ENCODE assay signal across 18 cellular contexts in the genomic region with DNA sequence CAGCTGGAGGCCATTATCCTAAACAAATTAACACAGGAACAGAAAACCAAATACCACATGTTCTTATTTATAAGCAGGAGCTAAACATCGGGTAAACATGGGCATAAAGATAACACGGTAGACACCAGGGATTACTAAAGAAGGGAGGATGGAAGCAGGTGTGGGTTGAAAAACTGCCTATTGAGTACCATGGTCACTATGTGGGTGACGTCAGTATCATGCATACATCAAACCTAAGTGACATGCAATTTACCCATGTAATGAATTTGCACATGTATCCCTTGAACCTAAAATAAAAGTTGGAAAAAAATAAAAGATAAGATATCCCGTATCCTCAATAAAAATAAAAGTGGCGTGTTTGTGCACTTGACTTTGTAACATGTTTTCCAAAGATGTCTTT.
"Had no signal": no experiment of that assay in that cellular context is flagged by ENCODE, and none has a peak within 500 bp of the region (broad histone marks: within the 10 kb centered on the region; RNA-seq: fewer than 3 reads in every experiment).

No MANE protein-coding gene starts in this region.

- H3K9me3 Mint-ChIP-seq: activated naive CD8-positive, alpha-beta T cell treated with anti-CD3 and anti-CD28 coated beads, Interleukin-2, amount 10 ng/mL, durations not matched to agents 7 days and 5 days had no signal

- H3K27me3 ChIP-seq: body of pancreas, heart left ventricle, sigmoid colon, spleen, thyroid gland had no signal

- H3K9me3 ChIP-seq: body of pancreas, heart left ventricle, sigmoid colon, SK-N-SH, spleen, thyroid gland had no signal

- H3K27ac Mint-ChIP-seq: activated naive CD8-positive, alpha-beta T cell treated with anti-CD3 and anti-CD28 coated beads, Interleukin-2, amount 10 ng/mL, durations not matched to agents 7 days and 5 days; WTC11 had no signal

- H3K36me3 Mint-ChIP-seq: WTC11 had no signal

- DNase-seq: activated CD4-positive, alpha-beta T cell treated with anti-CD3 and anti-CD28 coated beads for 48 hours; activated CD8-positive, alpha-beta memory T cell treated with anti-CD3 and anti-CD28 coated beads, Interleukin-2, amount 50 U/mL, for 48 hours; activated naive CD8-positive, alpha-beta T cell treated with anti-CD3 and anti-CD28 coated beads, Interleukin-2, amount 10 ng/mL, durations not matched to agents 7 days and 5 days; amygdala; body of pancreas; caudate nucleus; dorsolateral prefrontal cortex; heart left ventricle; kidney; sigmoid colon; SK-N-SH; spleen; stimulated activated CD4-positive, alpha-beta T cell treated with anti-CD3 and anti-CD28 coated beads, Interleukin-4, amount 100 ng/mL, for 4 hours; stimulated activated naive CD4-positive, alpha-beta T cell; thyroid gland had no signal

- H3K27me3 Mint-ChIP-seq: activated naive CD8-positive, alpha-beta T cell treated with anti-CD3 and anti-CD28 coated beads, Interleukin-2, amount 10 ng/mL, durations not matched to agents 7 days and 5 days had no signal

- ATAC-seq: heart left ventricle, left lobe of liver, WTC11 had no signal

- H3K27ac ChIP-seq: dorsolateral prefrontal cortex, heart left ventricle, parathyroid adenoma, thyroid gland had no signal

- H3K4me3 Mint-ChIP-seq: activated naive CD8-positive, alpha-beta T cell treated with anti-CD3 and anti-CD28 coated beads, Interleukin-2, amount 10 ng/mL, durations not matched to agents 7 days and 5 days; WTC11 had no signal
